ENCODE assay signal across 8 cellular contexts in genomic region chr7:142854505-142855400, GRCh38. TPM values are rescaled to one million over a fixed set of nuclear protein-coding genes. Genes with fewer than 3 reads are reported as not detected.
A peak's percentile ranks its signal among the peaks of the same experiment; 100 is the strongest.
DNase-seq lines count a peak whose midpoint lies in the region; ATAC-seq and TF ChIP-seq lines count a peak whose summit lies in the region.

TSS of gene EPHB6 (plus strand) at chr7:142855076. CDS start at chr7:142863228, 8,152 bp downstream.

- H3K27me3 ChIP-seq in gastroesophageal sphincter (peaks cover 6% of the 10 kb centered on the region), neutrophil (peaks cover 13% of the 10 kb centered on the region), thymus (ENCODE audit: control insufficient read depth, insufficient read depth) (no peaks in the 10 kb centered on the region)

- H3K4me1 Mint-ChIP-seq in activated naive CD4-positive, alpha-beta T cell treated with anti-CD3 and anti-CD28 coated beads for 36 hours (ENCODE audit: low read depth): peaks cover 35% of the 10 kb centered on the region

- H3K27me3 Mint-ChIP-seq in activated naive CD4-positive, alpha-beta T cell treated with anti-CD3 and anti-CD28 coated beads for 36 hours (ENCODE audit: low read depth): no peaks in the 10 kb centered on the region

- peak within 1 kb of the TSS; percentile 74 for H3K4me3 ChIP-seq in AG10803 (ENCODE audit: low read length)
- peak within 1 kb of the TSS; percentile 60 to 61 for H3K4me3 ChIP-seq in gastroesophageal sphincter
- H3K4me3 ChIP-seq in neutrophil (ENCODE audit: low read depth in 1 of 2, low read length in 1 of 2): peak within 1 kb of the TSS; percentile 87 to 94
- peak within 1 kb of the TSS; percentile 80 for H3K4me3 ChIP-seq in thymus (ENCODE audit: low read length)

- WGBS in gastroesophageal sphincter (ENCODE audit: low coverage in 1 of 2), 2 donors: 0% methylated on average over 2 of the region's 93 CpGs
- under 1% methylated on average over 93 of the region's 93 CpGs for WGBS in thymus

- peak in 1 of 2 donors; percentile 17 for TF ChIP-seq POLR2A in gastroesophageal sphincter (IDR thresholded peaks at IDR 0.05)

- H3K4me3 Mint-ChIP-seq in activated naive CD4-positive, alpha-beta T cell treated with anti-CD3 and anti-CD28 coated beads for 36 hours: peak within 1 kb of the TSS; percentile 91

- peak within 1 kb of the TSS in 3 of 4 donors; percentile 71 to 83 (median 74) for H3K27ac ChIP-seq in gastroesophageal sphincter
- H3K27ac ChIP-seq in neutrophil: peak within 1 kb of the TSS; percentile 83
- peak within 1 kb of the TSS; percentile 90 for H3K27ac ChIP-seq in thymus (ENCODE audit: low read depth)

- TF ChIP-seq CTCF in AG10803 (conservative IDR thresholded peaks at IDR 0.05; ENCODE audit: low read length): no peak
- no peak for TF ChIP-seq CTCF in gastroesophageal sphincter (IDR thresholded peaks at IDR 0.05)
- no peak for TF ChIP-seq CTCF in neutrophil (IDR thresholded peaks at IDR 0.05)

- no peak for TF ChIP-seq EP300 in gastroesophageal sphincter (IDR thresholded peaks at IDR 0.05)

- H3K36me3 ChIP-seq in gastroesophageal sphincter: no peaks in the 10 kb centered on the region
- no peaks in the 10 kb centered on the region for H3K36me3 ChIP-seq in neutrophil
- no peaks in the 10 kb centered on the region for H3K36me3 ChIP-seq in thymus (ENCODE audit: control insufficient read depth, insufficient read depth)

- CTCF ChIA-PET in activated naive CD4-positive, alpha-beta T cell treated with anti-CD3 and anti-CD28 coated beads for 36 hours (lab: Charles Lee): interaction anchor here (0.6 to 3.1 kb wide), 14 partner anchors 12 to 550 kb away, joined by 3 to 24 read pairs (median 4); no protein-coding TSS in a partner anchor

- DNase-seq in AG10803 (ENCODE audit: low read depth) (peak; percentile 43), GM19240 (ENCODE audit: insufficient read length, low spot score) (peak; percentile 29), RKO (ENCODE audit: low spot score) (peak; percentile 41)
- DNase-seq in activated naive CD4-positive, alpha-beta T cell treated with anti-CD3 and anti-CD28 coated beads for 36 hours: peak; percentile 67

- H3K9me3 ChIP-seq in gastroesophageal sphincter (no peaks in the 10 kb centered on the region), neutrophil (no peaks in the 10 kb centered on the region), thymus (ENCODE audit: control insufficient read depth) (no peaks in the 10 kb centered on the region)

- no peaks in the 10 kb centered on the region for H3K36me3 Mint-ChIP-seq in activated naive CD4-positive, alpha-beta T cell treated with anti-CD3 and anti-CD28 coated beads for 36 hours (ENCODE audit: low read depth)

- intact Hi-C loops in activated naive CD4-positive, alpha-beta T cell treated with anti-CD3 and anti-CD28 coated beads for 36 hours (cut with micrococcal nuclease): loop anchor here (1.0 to 5.0 kb wide), 11 partner anchors 12 to 877 kb away; partner anchors contain the start of genes CASP2 and LLCFC1

- ATAC-seq in HG03432 (IDR thresholded peaks at IDR 0.05; ENCODE audit: unreplicated experiment) (peak; percentile 63), gastroesophageal sphincter (peak; percentile 84)

- H3K27ac Mint-ChIP-seq in activated naive CD4-positive, alpha-beta T cell treated with anti-CD3 and anti-CD28 coated beads for 36 hours: peak within 1 kb of the TSS; percentile 79

- no peaks in the 10 kb centered on the region for H3K9me3 Mint-ChIP-seq in activated naive CD4-positive, alpha-beta T cell treated with anti-CD3 and anti-CD28 coated beads for 36 hours

- peaks cover 0 to 29% (median 7%) of the 10 kb centered on the region in 3 donors for H3K4me1 ChIP-seq in gastroesophageal sphincter
- peaks cover 15% of the 10 kb centered on the region in 2 experiments for H3K4me1 ChIP-seq in neutrophil (ENCODE audit: control insufficient read depth in 1 of 2, insufficient read depth in 1 of 2, low read depth in 1 of 2, low read length in 1 of 2)
- H3K4me1 ChIP-seq in thymus (ENCODE audit: control insufficient read depth, insufficient read depth, low read length): peaks cover 13% of the 10 kb centered on the region

RNA-seq across cellular contexts. Expression of gene EPHB6, which starts in this region (rescaled TPM):
- total RNA-seq in activated naive CD4-positive, alpha-beta T cell treated with anti-CD3 and anti-CD28 coated beads for 36 hours: 10 to 100 TPM; 22.1 to 22.8 TPM
- 10 to 100 TPM in 2 of 4 donors, 1 to 10 TPM in 2; 6.0 to 22.1 (median 9.7) TPM for total RNA-seq in gastroesophageal sphincter
- 163 TPM for polyA plus RNA-seq in thymus

Comparison
In these comparisons a context has a peak if more than half of its experiments do, and no peak if none do; other contexts are left out.
1. Peak in every context shown above with its lines: DNase-seq, ATAC-seq, H3K4me3 ChIP-seq and H3K27ac ChIP-seq.